In the genomic region with DNA sequence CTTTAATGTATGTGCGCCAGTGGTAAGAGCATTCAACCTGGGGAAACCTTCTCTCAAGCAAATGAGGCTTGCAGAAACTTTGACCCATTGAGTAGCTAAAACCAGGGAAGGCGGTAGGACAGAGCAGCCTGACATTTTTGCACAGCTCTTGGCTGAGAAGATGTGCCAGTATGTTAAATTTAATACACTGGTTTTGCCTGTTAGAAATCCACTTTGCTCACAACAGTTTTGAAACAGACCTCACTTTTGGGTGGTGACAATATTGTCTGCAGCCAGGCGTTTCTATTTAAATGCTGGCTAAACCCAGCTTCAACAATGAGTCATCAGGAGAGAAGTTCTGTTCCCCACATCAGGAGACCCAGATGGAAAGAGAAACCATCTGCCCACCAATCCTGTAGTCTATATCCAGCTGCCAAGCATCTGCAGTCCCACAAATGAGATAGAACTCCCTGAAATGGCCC, we compare ENCODE assay signal across 13 cellular contexts. TPM values are rescaled to one million over a fixed set of nuclear protein-coding genes. Genes with fewer than 3 reads are reported as not detected.
DNase-seq lines count a peak whose midpoint lies in the region; ATAC-seq, FAIRE-seq and TF ChIP-seq lines count a peak whose summit lies in the region.
"Had no signal": no experiment of that assay in that cellular context is flagged by ENCODE, and none has a peak within 500 bp of the region (broad histone marks: within the 10 kb centered on the region; RNA-seq: fewer than 3 reads in every experiment).

No MANE protein-coding gene starts in this region.

- peak overlapping the region; percentile 77 for H3K27ac Mint-ChIP-seq in astrocyte (ENCODE audit: unreplicated experiment)
- peak overlapping the region; percentile 75 for H3K27ac Mint-ChIP-seq in type B pancreatic cell
- H3K27ac Mint-ChIP-seq: activated CD4-positive, alpha-beta T cell treated with anti-CD3 and anti-CD28 coated beads, Interleukin-2, amount 10 ng/mL, durations not matched to agents 7 days and 5 days had no signal

- DNase-seq in astrocyte (ENCODE audit: low read depth) = peak; percentile 70
- DNase-seq in iPS DF 6.9 (ENCODE audit: low read depth, low spot score) = no peak
- no peak for DNase-seq in type B pancreatic cell (ENCODE audit: extremely low spot score, unreplicated experiment)
- no peak for DNase-seq in stimulated activated CD4-positive, alpha-beta T cell treated with anti-CD3 and anti-CD28 coated beads, Interleukin-4, amount 100 ng/mL, for 1 hour
- DNase-seq in NCI-H748 (lab: John Stamatoyannopoulos, UW; ENCODE audit: unreplicated experiment) = no peak
- DNase-seq in omental fat pad (ENCODE audit: low spot score) = no peak
- DNase-seq: activated CD4-positive, alpha-beta T cell treated with anti-CD3 and anti-CD28 coated beads, Interleukin-2, amount 10 ng/mL, durations not matched to agents 7 days and 5 days; amniotic stem cell; NCI-H1105 treated with DMSO at 0.1 percent for 48 hours; SHP77; stimulated activated CD4-positive, alpha-beta T cell treated with anti-CD3 and anti-CD28 coated beads, Interleukin-2, amount 100 ng/mL, for 24 hours had no signal

- no peaks in the 10 kb centered on the region for H3K79me2 ChIP-seq in astrocyte (ENCODE audit: insufficient read depth, low read length)

- H3K36me3 Mint-ChIP-seq in astrocyte (ENCODE audit: low read depth, unreplicated experiment) (peaks cover 2% of the 10 kb centered on the region), type B pancreatic cell (no peaks in the 10 kb centered on the region)

- H3K9me3 ChIP-seq in astrocyte (ENCODE audit: insufficient read depth, low read depth, low read length) (peaks cover 6% of the 10 kb centered on the region), iPS DF 6.9 (ENCODE audit: control insufficient read depth, insufficient read depth, low read length) (peaks cover 2% of the 10 kb centered on the region)

- H3K9me3 Mint-ChIP-seq in astrocyte (ENCODE audit: unreplicated experiment) (peaks cover 21% of the 10 kb centered on the region), type B pancreatic cell (peaks cover 4% of the 10 kb centered on the region)

- H3K27ac ChIP-seq in astrocyte (ENCODE audit: low read depth, low read length) (no peak overlapping the region), iPS DF 6.9 (ENCODE audit: low read length) (peak overlapping the region; percentile 48)

- no peak overlapping the region for H3K4me3 Mint-ChIP-seq in astrocyte (ENCODE audit: unreplicated experiment)
- H3K4me3 Mint-ChIP-seq in type B pancreatic cell = peak overlapping the region; percentile 30
- H3K4me3 Mint-ChIP-seq: activated CD4-positive, alpha-beta T cell treated with anti-CD3 and anti-CD28 coated beads, Interleukin-2, amount 10 ng/mL, durations not matched to agents 7 days and 5 days had no signal

- H3K4me1 Mint-ChIP-seq in astrocyte (ENCODE audit: low read depth, unreplicated experiment) (peaks cover 17% of the 10 kb centered on the region), type B pancreatic cell (ENCODE audit: unreplicated experiment) (peaks cover 19% of the 10 kb centered on the region)
- H3K4me1 Mint-ChIP-seq: activated CD4-positive, alpha-beta T cell treated with anti-CD3 and anti-CD28 coated beads, Interleukin-2, amount 10 ng/mL, durations not matched to agents 7 days and 5 days had no signal

- peaks cover 9% of the 10 kb centered on the region for H3K4me1 ChIP-seq in astrocyte (ENCODE audit: insufficient read depth, low read length)
- 0 out of 2 replicates have a peak, but pooled peaks cover 2% of the 10 kb centered on the region for H3K4me1 ChIP-seq in iPS DF 6.9 (ENCODE audit: control insufficient read depth, insufficient read depth, low read length)

- TF ChIP-seq CTCF in astrocyte (IDR thresholded peaks at IDR 0.05; ENCODE audit: insufficient read depth, low read depth, low read length) = no peak
- TF ChIP-seq CTCF in type B pancreatic cell (conservative IDR thresholded peaks at IDR 0.05) = no peak
- TF ChIP-seq CTCF in omental fat pad (IDR thresholded peaks at IDR 0.05) = no peak

- peak overlapping the region; percentile 73 for H3K4me2 ChIP-seq in astrocyte (ENCODE audit: low read length)

- ATAC-seq in HG03520 (IDR thresholded peaks at IDR 0.05; ENCODE audit: unreplicated experiment) = peak; percentile 55
- ATAC-seq in omental fat pad (ENCODE audit: low FRiP score) = no peak
- no peak for ATAC-seq in GM19324 (IDR thresholded peaks at IDR 0.05; ENCODE audit: low FRiP score, unreplicated experiment)

- no peaks in the 10 kb centered on the region for H3K27me3 ChIP-seq in astrocyte (ENCODE audit: insufficient read depth, low read length)
- no peaks in the 10 kb centered on the region for H3K27me3 ChIP-seq in iPS DF 6.9 (ENCODE audit: control insufficient read depth, insufficient read depth, low read length)

- no peaks in the 10 kb centered on the region for H3K27me3 Mint-ChIP-seq in astrocyte (ENCODE audit: low read depth, unreplicated experiment)
- H3K27me3 Mint-ChIP-seq in type B pancreatic cell = no peaks in the 10 kb centered on the region

- H3K4me3 ChIP-seq in astrocyte (ENCODE audit: insufficient read depth, low read depth, low read length) (peak overlapping the region; percentile 11), iPS DF 6.9 (ENCODE audit: low read length) (no peak overlapping the region)

- FAIRE-seq in astrocyte (lab: Jason Lieb, UNC) = no peak

- H3K9ac ChIP-seq in astrocyte (ENCODE audit: low read length) = no peak overlapping the region

- WGBS in iPS DF 6.9 (ENCODE audit: insufficient coverage, insufficient read length) = no CpG with 5 or more reads among the region's 3 CpGs

- H4K20me1 ChIP-seq in astrocyte (ENCODE audit: insufficient read depth, low read length) = no peaks in the 10 kb centered on the region

- H3K36me3 ChIP-seq in astrocyte (ENCODE audit: insufficient read depth, low read length) (no peaks in the 10 kb centered on the region), iPS DF 6.9 (ENCODE audit: control insufficient read depth, insufficient read depth, low read length) (no peaks in the 10 kb centered on the region)

- no peak overlapping the region for H2AFZ ChIP-seq in astrocyte (ENCODE audit: low read depth, low read length)

RNA-seq across cellular contexts. Expression of gene CLEC3A, which starts 29.2 kb away (rescaled TPM):
- not detected in 2 replicates for total RNA-seq in astrocyte
- total RNA-seq in type B pancreatic cell (ENCODE audit: low replicate concordance) = not detected in 2 replicates
- not detected for total RNA-seq in omental fat pad
- total RNA-seq: activated CD4-positive, alpha-beta T cell treated with anti-CD3 and anti-CD28 coated beads, Interleukin-2, amount 10 ng/mL, durations not matched to agents 7 days and 5 days had no signal
